ENCODE assay signal across 1 cellular context in the genomic region with DNA sequence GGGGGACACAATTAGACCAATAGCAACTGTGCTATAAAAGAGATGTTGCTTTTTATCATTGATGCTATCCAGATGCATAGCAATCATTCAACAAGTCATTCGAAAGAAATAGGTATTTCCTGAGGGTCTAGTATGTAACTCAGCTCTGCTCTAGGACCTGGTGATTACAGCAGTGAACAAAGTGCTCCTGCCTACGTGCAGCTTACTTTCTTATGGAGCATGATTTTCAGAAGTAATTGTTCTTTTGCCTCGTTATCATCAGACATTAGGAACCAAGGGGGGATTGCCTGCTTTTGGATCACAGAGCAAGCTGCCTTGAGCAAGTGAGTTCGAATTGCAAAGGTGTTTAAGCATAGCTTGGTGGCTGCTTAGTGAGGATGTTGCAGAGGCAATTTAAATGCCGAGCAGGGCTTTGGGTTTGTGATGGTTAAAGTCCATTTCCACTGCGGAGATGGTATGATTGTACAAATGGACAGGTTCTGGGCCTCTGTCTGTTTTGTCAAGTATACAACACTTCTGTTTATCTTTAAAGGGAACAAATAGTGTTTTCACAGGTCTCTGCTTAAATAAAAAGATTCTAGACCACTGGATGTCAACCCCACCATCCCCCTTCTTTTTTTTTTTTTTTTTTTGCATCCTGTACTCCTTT.
TF ChIP-seq lines count a peak whose summit lies in the region.

No MANE protein-coding gene starts in this region.

TF ChIP-seq in HepG2, 621 proteins besides CTCF, POLR2A, EP300 and RAD21 (continued from another document and continues in another):
- TF ChIP-seq, protein P1, sequence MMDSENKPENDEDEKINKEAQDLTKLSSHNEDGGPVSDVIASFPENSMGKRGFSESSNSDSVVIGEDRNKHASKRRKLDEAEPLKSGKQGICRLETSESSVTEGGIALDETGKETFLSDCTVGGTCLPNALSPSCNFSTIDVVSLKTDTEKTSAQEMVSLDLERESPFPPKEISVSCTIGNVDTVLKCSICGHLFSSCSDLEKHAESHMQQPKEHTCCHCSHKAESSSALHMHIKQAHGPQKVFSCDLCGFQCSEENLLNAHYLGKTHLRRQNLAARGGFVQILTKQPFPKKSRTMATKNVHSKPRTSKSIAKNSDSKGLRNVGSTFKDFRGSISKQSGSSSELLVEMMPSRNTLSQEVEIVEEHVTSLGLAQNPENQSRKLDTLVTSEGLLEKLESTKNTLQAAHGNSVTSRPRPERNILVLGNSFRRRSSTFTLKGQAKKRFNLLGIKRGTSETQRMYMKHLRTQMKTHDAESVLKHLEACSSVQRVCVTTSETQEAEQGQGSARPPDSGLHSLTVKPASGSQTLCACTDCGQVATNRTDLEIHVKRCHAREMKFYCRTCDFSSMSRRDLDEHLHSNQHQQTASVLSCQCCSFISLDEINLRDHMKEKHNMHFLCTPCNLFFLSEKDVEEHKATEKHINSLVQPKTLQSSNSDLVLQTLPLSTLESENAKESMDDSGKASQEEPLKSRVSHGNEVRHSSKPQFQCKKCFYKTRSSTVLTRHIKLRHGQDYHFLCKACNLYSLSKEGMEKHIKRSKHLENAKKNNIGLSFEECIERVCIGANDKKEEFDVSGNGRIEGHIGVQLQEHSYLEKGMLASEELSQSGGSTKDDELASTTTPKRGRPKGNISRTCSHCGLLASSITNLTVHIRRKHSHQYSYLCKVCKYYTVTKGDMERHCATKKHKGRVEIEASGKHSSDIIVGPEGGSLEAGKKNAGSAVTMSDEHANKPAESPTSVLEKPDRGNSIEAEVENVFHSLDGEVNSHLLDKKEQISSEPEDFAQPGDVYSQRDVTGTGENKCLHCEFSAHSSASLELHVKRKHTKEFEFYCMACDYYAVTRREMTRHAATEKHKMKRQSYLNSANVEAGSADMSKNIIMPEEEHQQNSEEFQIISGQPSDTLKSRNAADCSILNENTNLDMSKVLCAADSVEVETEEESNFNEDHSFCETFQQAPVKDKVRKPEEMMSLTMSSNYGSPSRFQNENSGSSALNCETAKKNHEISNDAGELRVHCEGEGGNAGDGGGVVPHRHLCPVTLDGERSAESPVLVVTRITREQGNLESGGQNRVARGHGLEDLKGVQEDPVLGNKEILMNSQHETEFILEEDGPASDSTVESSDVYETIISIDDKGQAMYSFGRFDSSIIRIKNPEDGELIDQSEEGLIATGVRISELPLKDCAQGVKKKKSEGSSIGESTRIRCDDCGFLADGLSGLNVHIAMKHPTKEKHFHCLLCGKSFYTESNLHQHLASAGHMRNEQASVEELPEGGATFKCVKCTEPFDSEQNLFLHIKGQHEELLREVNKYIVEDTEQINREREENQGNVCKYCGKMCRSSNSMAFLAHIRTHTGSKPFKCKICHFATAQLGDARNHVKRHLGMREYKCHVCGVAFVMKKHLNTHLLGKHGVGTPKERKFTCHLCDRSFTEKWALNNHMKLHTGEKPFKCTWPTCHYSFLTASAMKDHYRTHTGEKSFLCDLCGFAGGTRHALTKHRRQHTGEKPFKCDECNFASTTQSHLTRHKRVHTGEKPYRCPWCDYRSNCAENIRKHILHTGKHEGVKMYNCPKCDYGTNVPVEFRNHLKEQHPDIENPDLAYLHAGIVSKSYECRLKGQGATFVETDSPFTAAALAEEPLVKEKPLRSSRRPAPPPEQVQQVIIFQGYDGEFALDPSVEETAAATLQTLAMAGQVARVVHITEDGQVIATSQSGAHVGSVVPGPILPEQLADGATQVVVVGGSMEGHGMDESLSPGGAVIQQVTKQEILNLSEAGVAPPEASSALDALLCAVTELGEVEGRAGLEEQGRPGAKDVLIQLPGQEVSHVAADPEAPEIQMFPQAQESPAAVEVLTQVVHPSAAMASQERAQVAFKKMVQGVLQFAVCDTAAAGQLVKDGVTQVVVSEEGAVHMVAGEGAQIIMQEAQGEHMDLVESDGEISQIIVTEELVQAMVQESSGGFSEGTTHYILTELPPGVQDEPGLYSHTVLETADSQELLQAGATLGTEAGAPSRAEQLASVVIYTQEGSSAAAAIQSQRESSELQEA (CRISPR knock-in tag; IDR thresholded peaks at IDR 0.05; ENCODE audit: not compliant biosample characterization): no peak
- no peak for TF ChIP-seq ZNF567 (CRISPR knock-in tag; IDR thresholded peaks at IDR 0.05; ENCODE audit: borderline replicate concordance)
- no peak for TF ChIP-seq PLSCR1 (CRISPR knock-in tag; IDR thresholded peaks at IDR 0.05; ENCODE audit: borderline replicate concordance)
- no peak for TF ChIP-seq EED (CRISPR knock-in tag; IDR thresholded peaks at IDR 0.05)
- no peak for TF ChIP-seq SALL2 (CRISPR knock-in tag; IDR thresholded peaks at IDR 0.05)
- TF ChIP-seq, protein P2, sequence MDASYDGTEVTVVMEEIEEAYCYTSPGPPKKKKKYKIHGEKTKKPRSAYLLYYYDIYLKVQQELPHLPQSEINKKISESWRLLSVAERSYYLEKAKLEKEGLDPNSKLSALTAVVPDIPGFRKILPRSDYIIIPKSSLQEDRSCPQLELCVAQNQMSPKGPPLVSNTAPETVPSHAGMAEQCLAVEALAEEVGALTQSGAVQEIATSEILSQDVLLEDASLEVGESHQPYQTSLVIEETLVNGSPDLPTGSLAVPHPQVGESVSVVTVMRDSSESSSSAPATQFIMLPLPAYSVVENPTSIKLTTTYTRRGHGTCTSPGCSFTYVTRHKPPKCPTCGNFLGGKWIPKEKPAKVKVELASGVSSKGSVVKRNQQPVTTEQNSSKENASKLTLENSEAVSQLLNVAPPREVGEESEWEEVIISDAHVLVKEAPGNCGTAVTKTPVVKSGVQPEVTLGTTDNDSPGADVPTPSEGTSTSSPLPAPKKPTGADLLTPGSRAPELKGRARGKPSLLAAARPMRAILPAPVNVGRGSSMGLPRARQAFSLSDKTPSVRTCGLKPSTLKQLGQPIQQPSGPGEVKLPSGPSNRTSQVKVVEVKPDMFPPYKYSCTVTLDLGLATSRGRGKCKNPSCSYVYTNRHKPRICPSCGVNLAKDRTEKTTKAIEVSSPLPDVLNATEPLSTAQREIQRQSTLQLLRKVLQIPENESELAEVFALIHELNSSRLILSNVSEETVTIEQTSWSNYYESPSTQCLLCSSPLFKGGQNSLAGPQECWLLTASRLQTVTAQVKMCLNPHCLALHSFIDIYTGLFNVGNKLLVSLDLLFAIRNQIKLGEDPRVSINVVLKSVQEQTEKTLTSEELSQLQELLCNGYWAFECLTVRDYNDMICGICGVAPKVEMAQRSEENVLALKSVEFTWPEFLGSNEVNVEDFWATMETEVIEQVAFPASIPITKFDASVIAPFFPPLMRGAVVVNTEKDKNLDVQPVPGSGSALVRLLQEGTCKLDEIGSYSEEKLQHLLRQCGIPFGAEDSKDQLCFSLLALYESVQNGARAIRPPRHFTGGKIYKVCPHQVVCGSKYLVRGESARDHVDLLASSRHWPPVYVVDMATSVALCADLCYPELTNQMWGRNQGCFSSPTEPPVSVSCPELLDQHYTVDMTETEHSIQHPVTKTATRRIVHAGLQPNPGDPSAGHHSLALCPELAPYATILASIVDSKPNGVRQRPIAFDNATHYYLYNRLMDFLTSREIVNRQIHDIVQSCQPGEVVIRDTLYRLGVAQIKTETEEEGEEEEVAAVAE (CRISPR knock-in tag; IDR thresholded peaks at IDR 0.05; ENCODE audit: borderline replicate concordance): no peak
- no peak for TF ChIP-seq SRF (IDR thresholded peaks at IDR 0.05; ENCODE audit: low read depth, low read length)
- TF ChIP-seq RFX1 (IDR thresholded peaks at IDR 0.05): no peak
- TF ChIP-seq ARID3A (IDR thresholded peaks at IDR 0.05; ENCODE audit: low read depth, low read length): peak; percentile 46; the same call in 1 of the 2 replicates
- TF ChIP-seq MZF1 (CRISPR knock-in tag; IDR thresholded peaks at IDR 0.05; ENCODE audit: borderline replicate concordance): no peak
- peak; percentile 51; the same call in 1 of the 2 replicates for TF ChIP-seq HDAC2 (CRISPR knock-in tag; IDR thresholded peaks at IDR 0.05)
- TF ChIP-seq EZH2 (conservative IDR thresholded peaks at IDR 0.05; ENCODE audit: low read depth, low read length): no peak
- no peak for TF ChIP-seq HNF1A (IDR thresholded peaks at IDR 0.05; ENCODE audit: low read depth)
- no peak for TF ChIP-seq HNF1A (CRISPR knock-in tag; IDR thresholded peaks at IDR 0.05; ENCODE audit: borderline replicate concordance)
- no peak for TF ChIP-seq ARID4A (CRISPR knock-in tag; IDR thresholded peaks at IDR 0.05; ENCODE audit: borderline replicate concordance)
- TF ChIP-seq MAF1 (CRISPR knock-in tag; IDR thresholded peaks at IDR 0.05; ENCODE audit: borderline replicate concordance): no peak
- TF ChIP-seq FOXJ3 (CRISPR knock-in tag; IDR thresholded peaks at IDR 0.05; ENCODE audit: borderline replicate concordance): peak; percentile 61; the same call in 1 of the 2 replicates
- TF ChIP-seq, protein P3, sequence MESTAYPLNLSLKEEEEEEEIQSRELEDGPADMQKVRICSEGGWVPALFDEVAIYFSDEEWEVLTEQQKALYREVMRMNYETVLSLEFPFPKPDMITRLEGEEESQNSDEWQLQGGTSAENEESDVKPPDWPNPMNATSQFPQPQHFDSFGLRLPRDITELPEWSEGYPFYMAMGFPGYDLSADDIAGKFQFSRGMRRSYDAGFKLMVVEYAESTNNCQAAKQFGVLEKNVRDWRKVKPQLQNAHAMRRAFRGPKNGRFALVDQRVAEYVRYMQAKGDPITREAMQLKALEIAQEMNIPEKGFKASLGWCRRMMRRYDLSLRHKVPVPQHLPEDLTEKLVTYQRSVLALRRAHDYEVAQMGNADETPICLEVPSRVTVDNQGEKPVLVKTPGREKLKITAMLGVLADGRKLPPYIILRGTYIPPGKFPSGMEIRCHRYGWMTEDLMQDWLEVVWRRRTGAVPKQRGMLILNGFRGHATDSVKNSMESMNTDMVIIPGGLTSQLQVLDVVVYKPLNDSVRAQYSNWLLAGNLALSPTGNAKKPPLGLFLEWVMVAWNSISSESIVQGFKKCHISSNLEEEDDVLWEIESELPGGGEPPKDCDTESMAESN (CRISPR knock-in tag; conservative IDR thresholded peaks at IDR 0.05): 0 out of 2 replicates have a peak, but pooled peaks have one; percentile 73
